In the genomic region with DNA sequence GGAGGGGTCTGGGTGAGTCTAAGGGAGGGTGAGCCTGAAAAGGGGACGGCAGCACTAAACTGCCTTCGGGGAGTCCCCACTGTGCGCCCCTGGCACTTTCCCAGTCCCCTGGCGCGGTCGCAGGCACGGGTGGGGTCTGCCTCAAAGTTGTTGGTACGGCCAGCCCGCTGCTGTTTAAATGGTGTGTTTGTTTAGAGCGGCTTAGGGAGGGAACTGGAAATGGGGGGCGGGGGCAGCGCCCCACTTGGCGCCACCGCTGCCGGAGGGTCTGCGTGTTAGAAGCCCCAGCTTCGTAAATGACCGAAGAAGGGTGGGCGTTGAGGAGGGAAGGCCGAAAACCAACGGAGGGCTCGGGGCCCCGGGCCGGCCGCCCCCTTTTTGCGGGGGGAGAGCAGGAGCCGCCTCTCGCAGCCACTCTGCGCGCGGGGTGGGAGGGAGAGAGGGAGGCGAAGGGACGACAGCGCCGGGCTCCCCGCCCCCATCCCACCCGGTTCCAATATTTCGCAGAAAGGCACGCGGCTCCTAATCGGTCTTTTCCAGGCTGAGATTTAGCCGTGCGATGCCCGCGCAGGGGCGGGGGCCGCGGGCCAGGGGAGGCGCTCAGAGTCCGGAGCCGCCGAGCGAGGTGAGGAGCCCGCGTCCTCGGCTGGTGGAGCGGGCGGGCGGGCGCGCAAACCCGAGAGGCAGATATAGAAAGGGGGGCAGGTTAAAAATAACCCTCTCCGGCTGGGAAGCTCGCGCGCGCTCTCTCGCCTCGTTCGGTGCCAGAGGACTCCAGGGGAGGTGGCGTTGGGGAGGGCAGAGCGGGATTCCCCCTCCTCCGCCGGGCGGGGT, we compare ENCODE assay signal across 1 cellular context.
TF ChIP-seq lines count a peak whose summit lies in the region.

No MANE protein-coding gene starts in this region.

TF ChIP-seq in HepG2, 621 proteins besides CTCF, POLR2A, EP300 and RAD21 (continues in another document):
- TF ChIP-seq ZNF614 (CRISPR knock-in tag; IDR thresholded peaks at IDR 0.05; ENCODE audit: borderline replicate concordance) (no peak), AHR (CRISPR knock-in tag; IDR thresholded peaks at IDR 0.05) (no peak), CREB1 (IDR thresholded peaks at IDR 0.05) (no peak), CREB1 (CRISPR knock-in tag; IDR thresholded peaks at IDR 0.05) (no peak), NFYB (CRISPR knock-in tag; IDR thresholded peaks at IDR 0.05) (no peak), ZNF260 (CRISPR knock-in tag; IDR thresholded peaks at IDR 0.05; ENCODE audit: borderline replicate concordance, low read depth) (no peak), RFX1 (IDR thresholded peaks at IDR 0.05) (no peak), ZKSCAN1 (IDR thresholded peaks at IDR 0.05; ENCODE audit: low read length) (peak; percentile 23; the same call in 1 of the 2 replicates), SP4 (CRISPR knock-in tag; IDR thresholded peaks at IDR 0.05) (no peak), MED8 (CRISPR knock-in tag; IDR thresholded peaks at IDR 0.05; ENCODE audit: insufficient replicate concordance) (no peak), MIXL1 (CRISPR knock-in tag; IDR thresholded peaks at IDR 0.05) (no peak), ZMYM2 (CRISPR knock-in tag; IDR thresholded peaks at IDR 0.05) (no peak), YEATS4 (CRISPR knock-in tag; IDR thresholded peaks at IDR 0.05; ENCODE audit: borderline replicate concordance) (no peak), GTF3A (CRISPR knock-in tag; conservative IDR thresholded peaks at IDR 0.05) (no peak), SRSF1 (optimal IDR thresholded peaks at IDR 0.05; ENCODE audit: low read depth, low read length) (peak; percentile 60), MXI1 (IDR thresholded peaks at IDR 0.05; ENCODE audit: borderline replicate concordance, low read depth, low read length) (no peak), JUN (CRISPR knock-in tag; IDR thresholded peaks at IDR 0.05) (no peak), REPIN1 (CRISPR knock-in tag; IDR thresholded peaks at IDR 0.05; ENCODE audit: borderline replicate concordance, low read depth) (no peak), POGZ (CRISPR knock-in tag; IDR thresholded peaks at IDR 0.05) (no peak), PITX1 (CRISPR knock-in tag; IDR thresholded peaks at IDR 0.05) (0 out of 2 replicates have a peak, but pooled peaks have one; percentile 15), SIN3B (IDR thresholded peaks at IDR 0.05; ENCODE audit: low read length) (no peak), ZNF10 (CRISPR knock-in tag; IDR thresholded peaks at IDR 0.05; ENCODE audit: borderline replicate concordance, low read depth) (no peak), SMC3 (IDR thresholded peaks at IDR 0.05; ENCODE audit: low read length) (no peak), ZNF205 (CRISPR knock-in tag; IDR thresholded peaks at IDR 0.05) (no peak), STAG1 (CRISPR knock-in tag; IDR thresholded peaks at IDR 0.05) (no peak), MLLT10 (CRISPR knock-in tag; IDR thresholded peaks at IDR 0.05) (no peak), NBN (conservative IDR thresholded peaks at IDR 0.05) (no peak), MEIS2 (CRISPR knock-in tag; IDR thresholded peaks at IDR 0.05) (no peak), SUZ12 (IDR thresholded peaks at IDR 0.05; ENCODE audit: low read depth, low read length) (no peak), ZNF343 (CRISPR knock-in tag; IDR thresholded peaks at IDR 0.05) (no peak), RFXAP (CRISPR knock-in tag; IDR thresholded peaks at IDR 0.05; ENCODE audit: borderline replicate concordance) (no peak), ZEB1 (IDR thresholded peaks at IDR 0.05; ENCODE audit: insufficient replicate concordance, low read depth) (no peak)
- TF ChIP-seq, protein P1, sequence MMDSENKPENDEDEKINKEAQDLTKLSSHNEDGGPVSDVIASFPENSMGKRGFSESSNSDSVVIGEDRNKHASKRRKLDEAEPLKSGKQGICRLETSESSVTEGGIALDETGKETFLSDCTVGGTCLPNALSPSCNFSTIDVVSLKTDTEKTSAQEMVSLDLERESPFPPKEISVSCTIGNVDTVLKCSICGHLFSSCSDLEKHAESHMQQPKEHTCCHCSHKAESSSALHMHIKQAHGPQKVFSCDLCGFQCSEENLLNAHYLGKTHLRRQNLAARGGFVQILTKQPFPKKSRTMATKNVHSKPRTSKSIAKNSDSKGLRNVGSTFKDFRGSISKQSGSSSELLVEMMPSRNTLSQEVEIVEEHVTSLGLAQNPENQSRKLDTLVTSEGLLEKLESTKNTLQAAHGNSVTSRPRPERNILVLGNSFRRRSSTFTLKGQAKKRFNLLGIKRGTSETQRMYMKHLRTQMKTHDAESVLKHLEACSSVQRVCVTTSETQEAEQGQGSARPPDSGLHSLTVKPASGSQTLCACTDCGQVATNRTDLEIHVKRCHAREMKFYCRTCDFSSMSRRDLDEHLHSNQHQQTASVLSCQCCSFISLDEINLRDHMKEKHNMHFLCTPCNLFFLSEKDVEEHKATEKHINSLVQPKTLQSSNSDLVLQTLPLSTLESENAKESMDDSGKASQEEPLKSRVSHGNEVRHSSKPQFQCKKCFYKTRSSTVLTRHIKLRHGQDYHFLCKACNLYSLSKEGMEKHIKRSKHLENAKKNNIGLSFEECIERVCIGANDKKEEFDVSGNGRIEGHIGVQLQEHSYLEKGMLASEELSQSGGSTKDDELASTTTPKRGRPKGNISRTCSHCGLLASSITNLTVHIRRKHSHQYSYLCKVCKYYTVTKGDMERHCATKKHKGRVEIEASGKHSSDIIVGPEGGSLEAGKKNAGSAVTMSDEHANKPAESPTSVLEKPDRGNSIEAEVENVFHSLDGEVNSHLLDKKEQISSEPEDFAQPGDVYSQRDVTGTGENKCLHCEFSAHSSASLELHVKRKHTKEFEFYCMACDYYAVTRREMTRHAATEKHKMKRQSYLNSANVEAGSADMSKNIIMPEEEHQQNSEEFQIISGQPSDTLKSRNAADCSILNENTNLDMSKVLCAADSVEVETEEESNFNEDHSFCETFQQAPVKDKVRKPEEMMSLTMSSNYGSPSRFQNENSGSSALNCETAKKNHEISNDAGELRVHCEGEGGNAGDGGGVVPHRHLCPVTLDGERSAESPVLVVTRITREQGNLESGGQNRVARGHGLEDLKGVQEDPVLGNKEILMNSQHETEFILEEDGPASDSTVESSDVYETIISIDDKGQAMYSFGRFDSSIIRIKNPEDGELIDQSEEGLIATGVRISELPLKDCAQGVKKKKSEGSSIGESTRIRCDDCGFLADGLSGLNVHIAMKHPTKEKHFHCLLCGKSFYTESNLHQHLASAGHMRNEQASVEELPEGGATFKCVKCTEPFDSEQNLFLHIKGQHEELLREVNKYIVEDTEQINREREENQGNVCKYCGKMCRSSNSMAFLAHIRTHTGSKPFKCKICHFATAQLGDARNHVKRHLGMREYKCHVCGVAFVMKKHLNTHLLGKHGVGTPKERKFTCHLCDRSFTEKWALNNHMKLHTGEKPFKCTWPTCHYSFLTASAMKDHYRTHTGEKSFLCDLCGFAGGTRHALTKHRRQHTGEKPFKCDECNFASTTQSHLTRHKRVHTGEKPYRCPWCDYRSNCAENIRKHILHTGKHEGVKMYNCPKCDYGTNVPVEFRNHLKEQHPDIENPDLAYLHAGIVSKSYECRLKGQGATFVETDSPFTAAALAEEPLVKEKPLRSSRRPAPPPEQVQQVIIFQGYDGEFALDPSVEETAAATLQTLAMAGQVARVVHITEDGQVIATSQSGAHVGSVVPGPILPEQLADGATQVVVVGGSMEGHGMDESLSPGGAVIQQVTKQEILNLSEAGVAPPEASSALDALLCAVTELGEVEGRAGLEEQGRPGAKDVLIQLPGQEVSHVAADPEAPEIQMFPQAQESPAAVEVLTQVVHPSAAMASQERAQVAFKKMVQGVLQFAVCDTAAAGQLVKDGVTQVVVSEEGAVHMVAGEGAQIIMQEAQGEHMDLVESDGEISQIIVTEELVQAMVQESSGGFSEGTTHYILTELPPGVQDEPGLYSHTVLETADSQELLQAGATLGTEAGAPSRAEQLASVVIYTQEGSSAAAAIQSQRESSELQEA (CRISPR knock-in tag; IDR thresholded peaks at IDR 0.05; ENCODE audit: not compliant biosample characterization), result no peak
- TF ChIP-seq, protein P2, sequence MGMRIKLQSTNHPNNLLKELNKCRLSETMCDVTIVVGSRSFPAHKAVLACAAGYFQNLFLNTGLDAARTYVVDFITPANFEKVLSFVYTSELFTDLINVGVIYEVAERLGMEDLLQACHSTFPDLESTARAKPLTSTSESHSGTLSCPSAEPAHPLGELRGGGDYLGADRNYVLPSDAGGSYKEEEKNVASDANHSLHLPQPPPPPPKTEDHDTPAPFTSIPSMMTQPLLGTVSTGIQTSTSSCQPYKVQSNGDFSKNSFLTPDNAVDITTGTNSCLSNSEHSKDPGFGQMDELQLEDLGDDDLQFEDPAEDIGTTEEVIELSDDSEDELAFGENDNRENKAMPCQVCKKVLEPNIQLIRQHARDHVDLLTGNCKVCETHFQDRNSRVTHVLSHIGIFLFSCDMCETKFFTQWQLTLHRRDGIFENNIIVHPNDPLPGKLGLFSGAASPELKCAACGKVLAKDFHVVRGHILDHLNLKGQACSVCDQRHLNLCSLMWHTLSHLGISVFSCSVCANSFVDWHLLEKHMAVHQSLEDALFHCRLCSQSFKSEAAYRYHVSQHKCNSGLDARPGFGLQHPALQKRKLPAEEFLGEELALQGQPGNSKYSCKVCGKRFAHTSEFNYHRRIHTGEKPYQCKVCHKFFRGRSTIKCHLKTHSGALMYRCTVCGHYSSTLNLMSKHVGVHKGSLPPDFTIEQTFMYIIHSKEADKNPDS (CRISPR knock-in tag; IDR thresholded peaks at IDR 0.05), result no peak
- TF ChIP-seq, protein P3, sequence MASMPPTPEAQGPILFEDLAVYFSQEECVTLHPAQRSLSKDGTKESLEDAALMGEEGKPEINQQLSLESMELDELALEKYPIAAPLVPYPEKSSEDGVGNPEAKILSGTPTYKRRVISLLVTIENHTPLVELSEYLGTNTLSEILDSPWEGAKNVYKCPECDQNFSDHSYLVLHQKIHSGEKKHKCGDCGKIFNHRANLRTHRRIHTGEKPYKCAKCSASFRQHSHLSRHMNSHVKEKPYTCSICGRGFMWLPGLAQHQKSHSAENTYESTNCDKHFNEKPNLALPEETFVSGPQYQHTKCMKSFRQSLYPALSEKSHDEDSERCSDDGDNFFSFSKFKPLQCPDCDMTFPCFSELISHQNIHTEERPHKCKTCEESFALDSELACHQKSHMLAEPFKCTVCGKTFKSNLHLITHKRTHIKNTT (CRISPR knock-in tag; IDR thresholded peaks at IDR 0.05), result no peak
- TF ChIP-seq, protein P4, sequence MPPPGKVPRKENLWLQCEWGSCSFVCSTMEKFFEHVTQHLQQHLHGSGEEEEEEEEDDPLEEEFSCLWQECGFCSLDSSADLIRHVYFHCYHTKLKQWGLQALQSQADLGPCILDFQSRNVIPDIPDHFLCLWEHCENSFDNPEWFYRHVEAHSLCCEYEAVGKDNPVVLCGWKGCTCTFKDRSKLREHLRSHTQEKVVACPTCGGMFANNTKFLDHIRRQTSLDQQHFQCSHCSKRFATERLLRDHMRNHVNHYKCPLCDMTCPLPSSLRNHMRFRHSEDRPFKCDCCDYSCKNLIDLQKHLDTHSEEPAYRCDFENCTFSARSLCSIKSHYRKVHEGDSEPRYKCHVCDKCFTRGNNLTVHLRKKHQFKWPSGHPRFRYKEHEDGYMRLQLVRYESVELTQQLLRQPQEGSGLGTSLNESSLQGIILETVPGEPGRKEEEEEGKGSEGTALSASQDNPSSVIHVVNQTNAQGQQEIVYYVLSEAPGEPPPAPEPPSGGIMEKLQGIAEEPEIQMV (CRISPR knock-in tag; IDR thresholded peaks at IDR 0.05; ENCODE audit: low read depth), result no peak
- TF ChIP-seq, protein P5, sequence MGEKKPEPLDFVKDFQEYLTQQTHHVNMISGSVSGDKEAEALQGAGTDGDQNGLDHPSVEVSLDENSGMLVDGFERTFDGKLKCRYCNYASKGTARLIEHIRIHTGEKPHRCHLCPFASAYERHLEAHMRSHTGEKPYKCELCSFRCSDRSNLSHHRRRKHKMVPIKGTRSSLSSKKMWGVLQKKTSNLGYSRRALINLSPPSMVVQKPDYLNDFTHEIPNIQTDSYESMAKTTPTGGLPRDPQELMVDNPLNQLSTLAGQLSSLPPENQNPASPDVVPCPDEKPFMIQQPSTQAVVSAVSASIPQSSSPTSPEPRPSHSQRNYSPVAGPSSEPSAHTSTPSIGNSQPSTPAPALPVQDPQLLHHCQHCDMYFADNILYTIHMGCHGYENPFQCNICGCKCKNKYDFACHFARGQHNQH (CRISPR knock-in tag; IDR thresholded peaks at IDR 0.05), result no peak
- TF ChIP-seq, protein P6, sequence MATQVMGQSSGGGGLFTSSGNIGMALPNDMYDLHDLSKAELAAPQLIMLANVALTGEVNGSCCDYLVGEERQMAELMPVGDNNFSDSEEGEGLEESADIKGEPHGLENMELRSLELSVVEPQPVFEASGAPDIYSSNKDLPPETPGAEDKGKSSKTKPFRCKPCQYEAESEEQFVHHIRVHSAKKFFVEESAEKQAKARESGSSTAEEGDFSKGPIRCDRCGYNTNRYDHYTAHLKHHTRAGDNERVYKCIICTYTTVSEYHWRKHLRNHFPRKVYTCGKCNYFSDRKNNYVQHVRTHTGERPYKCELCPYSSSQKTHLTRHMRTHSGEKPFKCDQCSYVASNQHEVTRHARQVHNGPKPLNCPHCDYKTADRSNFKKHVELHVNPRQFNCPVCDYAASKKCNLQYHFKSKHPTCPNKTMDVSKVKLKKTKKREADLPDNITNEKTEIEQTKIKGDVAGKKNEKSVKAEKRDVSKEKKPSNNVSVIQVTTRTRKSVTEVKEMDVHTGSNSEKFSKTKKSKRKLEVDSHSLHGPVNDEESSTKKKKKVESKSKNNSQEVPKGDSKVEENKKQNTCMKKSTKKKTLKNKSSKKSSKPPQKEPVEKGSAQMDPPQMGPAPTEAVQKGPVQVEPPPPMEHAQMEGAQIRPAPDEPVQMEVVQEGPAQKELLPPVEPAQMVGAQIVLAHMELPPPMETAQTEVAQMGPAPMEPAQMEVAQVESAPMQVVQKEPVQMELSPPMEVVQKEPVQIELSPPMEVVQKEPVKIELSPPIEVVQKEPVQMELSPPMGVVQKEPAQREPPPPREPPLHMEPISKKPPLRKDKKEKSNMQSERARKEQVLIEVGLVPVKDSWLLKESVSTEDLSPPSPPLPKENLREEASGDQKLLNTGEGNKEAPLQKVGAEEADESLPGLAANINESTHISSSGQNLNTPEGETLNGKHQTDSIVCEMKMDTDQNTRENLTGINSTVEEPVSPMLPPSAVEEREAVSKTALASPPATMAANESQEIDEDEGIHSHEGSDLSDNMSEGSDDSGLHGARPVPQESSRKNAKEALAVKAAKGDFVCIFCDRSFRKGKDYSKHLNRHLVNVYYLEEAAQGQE (IDR thresholded peaks at IDR 0.05; ENCODE audit: borderline replicate concordance in 1 of 2, low read depth in 1 of 2, low read length in 2 of 2), result no peak
- TF ChIP-seq, protein P7, sequence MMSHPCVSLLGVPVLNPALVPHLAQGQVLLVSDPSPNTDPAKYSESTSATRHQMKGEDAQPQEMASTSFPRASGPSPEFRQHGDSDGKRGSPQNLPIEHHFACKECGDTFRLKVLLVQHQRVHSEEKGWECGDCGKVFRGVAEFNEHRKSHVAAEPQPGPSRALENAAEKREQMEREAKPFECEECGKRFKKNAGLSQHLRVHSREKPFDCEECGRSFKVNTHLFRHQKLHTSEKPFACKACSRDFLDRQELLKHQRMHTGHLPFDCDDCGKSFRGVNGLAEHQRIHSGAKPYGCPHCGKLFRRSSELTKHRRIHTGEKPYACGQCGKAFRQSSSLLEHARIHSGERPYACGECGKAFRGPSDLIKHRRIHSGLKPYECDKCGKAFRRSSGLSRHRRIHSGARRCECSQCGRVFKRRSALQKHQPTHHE (CRISPR knock-in tag; IDR thresholded peaks at IDR 0.05; ENCODE audit: borderline replicate concordance), result no peak
